In the genomic region with DNA sequence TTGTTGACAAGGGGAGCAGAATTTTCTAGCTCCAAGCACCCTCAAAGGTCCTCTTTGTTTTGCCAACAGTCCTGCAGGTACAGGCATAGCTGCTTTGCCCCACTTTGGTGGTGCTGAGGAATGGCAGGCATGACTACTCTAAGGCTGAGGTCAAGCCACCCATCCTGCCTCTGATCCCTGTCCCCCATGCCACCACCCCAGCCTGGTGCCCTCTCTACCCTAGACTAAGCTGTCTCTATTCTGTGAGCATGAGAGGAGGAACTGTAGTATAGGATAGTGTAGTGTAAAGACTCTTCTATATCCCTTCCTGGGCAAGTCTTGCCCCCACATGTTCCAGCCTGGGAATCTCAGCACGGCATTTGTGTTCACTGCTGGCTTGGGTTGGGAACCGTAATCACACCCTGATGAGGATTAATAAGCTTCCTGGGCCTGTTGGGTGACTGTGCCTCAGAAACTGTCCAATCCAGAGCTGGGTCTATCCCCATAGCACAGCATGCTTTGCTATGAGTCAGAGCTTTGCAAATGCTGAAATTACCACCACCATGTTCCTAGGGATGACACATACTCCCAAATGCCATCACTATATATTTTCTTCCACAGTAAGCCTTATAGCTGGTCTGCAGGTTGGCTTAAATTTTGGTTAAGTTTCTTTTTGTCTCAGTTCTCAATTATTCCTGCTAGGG, we compare ENCODE assay signal across 11 cellular contexts.
A peak's percentile ranks its signal among the peaks of the same experiment; 100 is the strongest.
DNase-seq lines count a peak whose midpoint lies in the region; ATAC-seq and TF ChIP-seq lines count a peak whose summit lies in the region.
"Had no signal": no experiment of that assay in that cellular context is flagged by ENCODE, and none has a peak within 500 bp of the region (broad histone marks: within the 10 kb centered on the region; RNA-seq: fewer than 3 reads in every experiment).

No MANE protein-coding gene starts in this region.

- no peaks in the 10 kb centered on the region for H3K27me3 Mint-ChIP-seq in naive thymus-derived CD4-positive, alpha-beta T cell
- H3K27me3 Mint-ChIP-seq: activated B cell treated with CpG ODN at 0.5 μM for 24 hours had no signal

- no peak overlapping the region for H3K4me3 Mint-ChIP-seq in naive thymus-derived CD4-positive, alpha-beta T cell
- H3K4me3 Mint-ChIP-seq: activated B cell treated with CpG ODN at 0.5 μM for 24 hours, nephron had no signal

- intact Hi-C loops in naive thymus-derived CD4-positive, alpha-beta T cell (cut with micrococcal nuclease): loop anchor here in 1 of 2 donors (10.0 kb wide), 1 partner anchor 65 kb away; no protein-coding TSS in a partner anchor
- intact Hi-C loops in right lobe of liver (cut with DNase I): no loop called here

- POLR2A ChIA-PET in naive thymus-derived CD4-positive, alpha-beta T cell (lab: Charles Lee): no interaction called here

- H3K4me1 Mint-ChIP-seq in naive thymus-derived CD4-positive, alpha-beta T cell: peaks cover 0 to 7% (median 3%) of the 10 kb centered on the region in 7 donors
- H3K4me1 Mint-ChIP-seq: activated B cell treated with CpG ODN at 0.5 μM for 24 hours had no signal

- peak; percentile 35 for DNase-seq in Caki2 (ENCODE audit: low read depth)
- peak; percentile 58 to 93 for DNase-seq in cardiac fibroblast (ENCODE audit: low read depth in 2 of 2)
- no peak for DNase-seq in naive thymus-derived CD4-positive, alpha-beta T cell
- DNase-seq in RPMI8226: no peak
- no peak for DNase-seq in GM13977 (ENCODE audit: low spot score)
- DNase-seq in right lobe of liver: no peak
- DNase-seq: activated B cell treated with CpG ODN at 0.5 μM for 24 hours, heart left ventricle had no signal

- H3K36me3 ChIP-seq in Loucy (ENCODE audit: insufficient read depth, low read length) (no peaks in the 10 kb centered on the region), right lobe of liver (no peaks in the 10 kb centered on the region)
- no peaks in the 10 kb centered on the region for H3K36me3 ChIP-seq in naive thymus-derived CD4-positive, alpha-beta T cell (ENCODE audit: control insufficient read depth in 2 of 3, insufficient read depth in 3 of 3, low read length in 3 of 3)
- H3K36me3 ChIP-seq: heart left ventricle had no signal

- H3K9me3 Mint-ChIP-seq in naive thymus-derived CD4-positive, alpha-beta T cell: no peaks in the 10 kb centered on the region
- H3K9me3 Mint-ChIP-seq: activated B cell treated with CpG ODN at 0.5 μM for 24 hours had no signal

- TF ChIP-seq POLR2A in right lobe of liver (IDR thresholded peaks at IDR 0.05): no peak

- H3K4me2 ChIP-seq in Loucy (ENCODE audit: low read depth, low read length, poor library complexity, severe bottlenecking): no peak overlapping the region

- no peaks in the 10 kb centered on the region for H3K79me2 ChIP-seq in Loucy (ENCODE audit: insufficient read depth, low read length)

- H2AFZ ChIP-seq in Loucy (ENCODE audit: low read length): peak overlapping the region; percentile 49; the same call in 1 of the 2 replicates

- H3K27ac Mint-ChIP-seq in naive thymus-derived CD4-positive, alpha-beta T cell: no peak overlapping the region
- H3K27ac Mint-ChIP-seq: activated B cell treated with CpG ODN at 0.5 μM for 24 hours, nephron had no signal

- no peaks in the 10 kb centered on the region for H3F3A ChIP-seq in Loucy (ENCODE audit: low read depth)

- H3K4me3 ChIP-seq in Loucy (ENCODE audit: low read length, poor library complexity, severe bottlenecking) (no peak overlapping the region), cardiac fibroblast (replicated peaks in 1 of 2; ENCODE audit: low read depth in 2 of 2, low read length in 2 of 2) (no peak overlapping the region), right lobe of liver (no peak overlapping the region)
- H3K4me3 ChIP-seq in naive thymus-derived CD4-positive, alpha-beta T cell (ENCODE audit: low read length): no peak overlapping the region
- H3K4me3 ChIP-seq: heart left ventricle had no signal

- CTCF ChIA-PET in naive thymus-derived CD4-positive, alpha-beta T cell (lab: Charles Lee): interaction anchor here (0.5 kb wide), 1 partner anchor 112 kb away, joined by 3 read pairs; no protein-coding TSS in a partner anchor

- H3K9me3 ChIP-seq in Loucy (ENCODE audit: insufficient read depth, low read depth, low read length) (no peaks in the 10 kb centered on the region), right lobe of liver (no peaks in the 10 kb centered on the region)
- H3K9me3 ChIP-seq in naive thymus-derived CD4-positive, alpha-beta T cell (ENCODE audit: control insufficient read depth in 2 of 3, low read length in 3 of 3): no peaks in the 10 kb centered on the region
- H3K9me3 ChIP-seq: heart left ventricle had no signal

- H3K36me3 Mint-ChIP-seq in naive thymus-derived CD4-positive, alpha-beta T cell: peaks cover 0 to 11% (median 0%) of the 10 kb centered on the region in 5 donors

- H3K9me2 ChIP-seq in Loucy (replicated peaks; ENCODE audit: low read depth, low read length): no peaks in the 10 kb centered on the region

- H3K4me1 ChIP-seq in Loucy (ENCODE audit: insufficient read depth, low read length, poor library complexity, severe bottlenecking) (peaks cover 6% of the 10 kb centered on the region), right lobe of liver (no peaks in the 10 kb centered on the region)
- no peaks in the 10 kb centered on the region for H3K4me1 ChIP-seq in naive thymus-derived CD4-positive, alpha-beta T cell (ENCODE audit: control insufficient read depth in 2 of 2, insufficient read depth in 2 of 2, low read length in 2 of 2)

- no peak overlapping the region for H3K9ac ChIP-seq in Loucy (ENCODE audit: low read depth, low read length, poor library complexity, severe bottlenecking)

- H3K27me3 ChIP-seq in Loucy (ENCODE audit: insufficient read depth, low read length, poor library complexity, severe bottlenecking) (no peaks in the 10 kb centered on the region), right lobe of liver (no peaks in the 10 kb centered on the region)
- H3K27me3 ChIP-seq in naive thymus-derived CD4-positive, alpha-beta T cell (ENCODE audit: control insufficient read depth in 2 of 2, insufficient read depth in 2 of 2, low read length in 2 of 2): no peaks in the 10 kb centered on the region
- H3K27me3 ChIP-seq: heart left ventricle had no signal

- in situ Hi-C loops in Caki2 (cut with HindIII; ENCODE audit: low pct_unique_long_range_greater_than_20kb, low sequenced_read_pairs): no loop called here
- in situ Hi-C loops in GM13977 (cut with MboI; ENCODE audit: low pct_unique_long_range_greater_than_20kb, low sequenced_read_pairs, unreplicated experiment): no loop called here

- peak; percentile 36 for ATAC-seq in naive thymus-derived CD4-positive, alpha-beta T cell
- no peak for ATAC-seq in right lobe of liver
- ATAC-seq in GM21737 (IDR thresholded peaks at IDR 0.05; ENCODE audit: unreplicated experiment): no peak

- TF ChIP-seq CTCF in Loucy (conservative IDR thresholded peaks at IDR 0.05; ENCODE audit: low read length) (no peak), cardiac fibroblast (IDR thresholded peaks at IDR 0.05; ENCODE audit: low read depth, low read length) (no peak), GM13977 (IDR thresholded peaks at IDR 0.05; ENCODE audit: extremely low read depth, insufficient read depth, missing control alignments) (no peak), right lobe of liver (IDR thresholded peaks at IDR 0.05) (no peak)

- 100% methylated on average over 1 of the region's 2 CpGs for WGBS in right lobe of liver (ENCODE audit: insufficient coverage, low coverage, low lambda C conversion rate, missing lambda C conversion rate)

- no peaks in the 10 kb centered on the region for H4K20me1 ChIP-seq in Loucy (ENCODE audit: insufficient read depth, low read length, poor library complexity, severe bottlenecking)

- no peak overlapping the region for H3K27ac ChIP-seq in naive thymus-derived CD4-positive, alpha-beta T cell (ENCODE audit: low read depth, low read length)
- H3K27ac ChIP-seq in right lobe of liver: no peak overlapping the region

Comparison
In these comparisons a context has a peak if more than half of its experiments do, and no peak if none do; other contexts are left out.
1. DNase-seq: peak in Caki2 (single experiment) and cardiac fibroblast (2 of 2); none in naive thymus-derived CD4-positive, alpha-beta T cell (0 of 9), RPMI8226 (single experiment), GM13977 (single experiment) and right lobe of liver (0 of 3).